8 cellular contexts compared by ENCODE assay signal in the genomic region with DNA sequence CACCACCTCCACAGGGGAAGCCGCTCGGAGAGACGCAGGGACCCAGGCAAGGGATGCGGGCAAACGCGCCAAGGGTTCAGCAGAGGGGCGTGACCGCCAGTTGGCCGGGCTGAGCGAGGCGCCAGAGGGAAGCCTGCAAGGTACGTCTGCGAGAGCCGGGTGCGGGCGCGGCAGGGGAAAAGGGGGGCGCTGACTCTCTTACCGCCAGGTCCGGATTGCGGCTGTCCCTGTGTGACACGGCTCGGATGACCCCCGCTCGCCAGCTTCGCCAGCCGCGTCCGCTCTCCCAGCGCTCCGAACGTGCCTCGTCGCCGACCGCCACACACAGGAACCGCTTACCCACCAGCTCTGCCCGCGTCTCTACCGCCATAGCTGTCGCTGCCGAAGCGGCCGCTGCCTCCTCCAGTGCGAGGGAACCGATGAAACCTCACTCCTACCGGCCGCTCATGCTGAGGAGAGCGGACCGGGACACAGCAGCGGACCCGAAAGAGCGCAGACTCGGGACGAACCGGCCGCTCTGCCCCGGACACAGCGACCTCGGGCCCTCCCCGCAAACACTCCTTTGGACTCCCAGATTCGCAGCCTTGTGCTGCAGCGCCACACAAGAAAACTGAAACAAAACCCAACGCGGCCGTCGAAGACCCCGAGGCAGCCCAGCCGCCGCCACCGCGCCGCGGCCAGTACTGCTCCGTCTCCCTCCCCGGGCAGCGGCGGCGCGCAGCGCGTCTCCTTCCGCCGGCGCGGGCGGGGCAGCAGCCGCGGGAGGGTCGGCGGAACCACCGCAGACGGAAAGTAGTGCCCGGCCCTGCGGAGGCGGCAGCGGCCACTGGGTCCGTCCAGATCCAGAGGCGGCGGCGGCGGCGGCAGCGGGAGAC. TPM values are rescaled to one million over a fixed set of nuclear protein-coding genes. Genes with fewer than 3 reads are reported as not detected.
A peak's percentile ranks its signal among the peaks of the same experiment; 100 is the strongest.
DNase-seq lines count a peak whose midpoint lies in the region; ATAC-seq and TF ChIP-seq lines count a peak whose summit lies in the region.

TSS of gene JMJD1C (minus strand) at position 685 of the 875 bp plus-strand sequence. CDS start at position 370, 315 bp downstream.

- in situ Hi-C loops in endometrial microvascular endothelial cells (cut with HindIII; ENCODE audit: inconsistent ontology term, low pct_unique_long_range_greater_than_20kb, low sequenced_read_pairs), result no loop called here

- intact Hi-C loops in CD14-positive monocyte (cut with micrococcal nuclease), result loop anchor here in 1 of 2 donors (5.0 to 10.0 kb wide), 2 partner anchors 57 to 201 kb away; partner anchors contain the start of gene REEP3

- peaks cover 26% of the 10 kb centered on the region for H3K4me1 Mint-ChIP-seq in CD14-positive monocyte

- peak; percentile 66 for TF ChIP-seq POLR2A in GM19099 (IDR thresholded peaks at IDR 0.05; ENCODE audit: extremely low read depth, insufficient read length, low read depth)

- H3K9me3 Mint-ChIP-seq in CD14-positive monocyte, result peaks cover 0 to 5% (median 0%) of the 10 kb centered on the region in 7 donors

- peaks cover 6 to 7% of the 10 kb centered on the region in 2 donors for H3K36me3 Mint-ChIP-seq in CD14-positive monocyte

- DNase-seq in CD14-positive monocyte (ENCODE audit: low spot score), result peak; percentile 61
- DNase-seq in NOMO-1 treated with DMSO at 0.1 percent for 48 hours (lab: John Stamatoyannopoulos, UW; ENCODE audit: unreplicated experiment), result peak; percentile 66
- peak; percentile 16 for DNase-seq in activated CD8-positive, alpha-beta memory T cell treated with anti-CD3 and anti-CD28 coated beads, Interleukin-2, amount 50 U/mL, for 1 hour (ENCODE audit: extremely low read depth)
- DNase-seq in mesenteric fat pad (ENCODE audit: low spot score), result peak; percentile 93
- DNase-seq in stimulated activated CD8-positive, alpha-beta memory T cell treated with anti-CD3 and anti-CD28 coated beads, Interleukin-15, amount 100 ng/mL, for 4 hours (ENCODE audit: low read depth in 2 of 2), result peak; percentile 15 to 38

- H3K27ac Mint-ChIP-seq in CD14-positive monocyte, result peak within 1 kb of the TSS; percentile 82 to 95 (median 90)

- TF ChIP-seq CTCF in CD14-positive monocyte (IDR thresholded peaks at IDR 0.05), result no peak

- ATAC-seq in HG03378 (IDR thresholded peaks at IDR 0.05; ENCODE audit: unreplicated experiment), result peak; percentile 45

- peak within 1 kb of the TSS; percentile 99 for H3K4me3 Mint-ChIP-seq in CD14-positive monocyte

- H3K27me3 Mint-ChIP-seq in CD14-positive monocyte (ENCODE audit: low read depth in 3 of 3), result peaks cover 8 to 28% (median 17%) of the 10 kb centered on the region in 3 donors

RNA-seq across cellular contexts. Expression of gene JMJD1C, which starts in this region (rescaled TPM):
- 10 to 100 TPM; 27.8 to 46.5 TPM for polyA plus RNA-seq in CD14-positive monocyte
- total RNA-seq in endometrial microvascular endothelial cells (ENCODE audit: inconsistent ontology term) (82.5 TPM), mesenteric fat pad (89.2 TPM)

Comparison
In these comparisons a context has a peak if more than half of its experiments do, and no peak if none do; other contexts are left out.
1. Peak in every context shown above with its lines: DNase-seq and ATAC-seq.
2. DNase-seq: peak in every context shown above with its lines; median percentile 93 in mesenteric fat pad; 66 in NOMO-1 treated with DMSO at 0.1 percent for 48 hours; 61 in CD14-positive monocyte; 26 in stimulated activated CD8-positive, alpha-beta memory T cell treated with anti-CD3 and anti-CD28 coated beads, Interleukin-15, amount 100 ng/mL, for 4 hours; 16 in activated CD8-positive, alpha-beta memory T cell treated with anti-CD3 and anti-CD28 coated beads, Interleukin-2, amount 50 U/mL, for 1 hour.